In the genomic region with DNA sequence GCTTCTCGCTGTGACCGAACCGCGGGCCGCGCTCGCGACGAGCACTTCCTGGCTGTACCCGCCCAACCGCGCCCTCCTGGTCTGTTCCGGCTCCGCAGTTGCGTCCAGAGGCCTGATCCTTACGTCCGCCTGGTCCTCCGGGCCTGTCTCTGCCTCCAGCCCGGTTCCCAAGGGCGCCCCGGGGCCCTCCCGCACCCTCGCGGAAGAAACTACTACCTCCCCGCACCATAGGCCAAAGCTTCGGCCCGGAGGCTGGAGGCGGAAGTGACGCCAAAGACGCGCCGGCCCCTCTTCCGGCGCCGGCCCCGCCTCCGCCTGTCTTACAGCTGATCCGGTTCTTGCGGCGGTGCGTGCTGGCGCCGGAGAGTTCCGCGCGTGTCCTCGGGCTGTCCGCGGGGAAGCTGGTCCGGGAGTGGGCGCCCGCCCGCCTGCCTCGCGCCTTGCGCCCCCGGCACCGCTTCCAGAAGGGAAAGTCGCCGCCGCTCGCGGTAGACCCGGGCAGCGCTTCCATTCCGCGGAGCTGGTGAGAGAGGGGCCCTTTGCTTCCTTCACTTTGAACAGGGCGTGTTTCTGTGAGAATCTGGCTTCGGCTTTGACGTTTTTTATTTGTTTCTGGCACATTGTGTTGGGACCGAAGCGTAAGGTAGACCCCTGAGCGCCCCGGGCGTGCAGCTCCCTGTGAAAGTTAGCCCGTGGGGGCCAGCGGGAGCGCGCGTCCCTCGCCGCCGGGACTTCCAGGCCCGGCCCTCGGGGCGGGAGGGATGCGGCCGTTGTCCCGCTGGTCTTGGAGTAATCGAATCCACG, we compare ENCODE assay signal across 8 cellular contexts.
DNase-seq lines count a peak whose midpoint lies in the region; ATAC-seq and TF ChIP-seq lines count a peak whose summit lies in the region.

A gene (plus strand): TSS at position 316 of the 804 bp plus-strand sequence. CDS start 3,425 bp downstream, outside the sequence.

- peaks cover 16% of the 10 kb centered on the region for H3K36me3 ChIP-seq in HUES48 (ENCODE audit: control insufficient read depth, insufficient read depth, low read length)

- H3K9me3 ChIP-seq in HUES48 (ENCODE audit: control insufficient read depth, insufficient read depth, low read length) = no peaks in the 10 kb centered on the region

- no peaks in the 10 kb centered on the region for H3K9me3 Mint-ChIP-seq in nephron

- peak within 1 kb of the TSS; percentile 24 to 88 (median 87) for H3K27ac Mint-ChIP-seq in nephron

- H3K27me3 ChIP-seq in HUES48 (ENCODE audit: control insufficient read depth, insufficient read depth, low read length) = no peaks in the 10 kb centered on the region

- peak within 1 kb of the TSS; percentile 92 for H3K27ac ChIP-seq in HUES48 (ENCODE audit: low read depth, low read length)

- H3K4me3 Mint-ChIP-seq in nephron = peak within 1 kb of the TSS; percentile 81 to 93 (median 87)

- H3K36me3 Mint-ChIP-seq in nephron (ENCODE audit: low read depth) = peaks cover 9% of the 10 kb centered on the region

- H3K4me1 Mint-ChIP-seq in nephron = peaks cover 21% of the 10 kb centered on the region

- H3K27me3 Mint-ChIP-seq in nephron (ENCODE audit: low read depth) = no peaks in the 10 kb centered on the region

- peak; percentile 92 for DNase-seq in D341Med (ENCODE audit: low spot score)
- peak; percentile 84 for DNase-seq in RPMI8226
- peak; percentile 73 for DNase-seq in activated T-helper 9 cell treated with anti-CD3 and anti-CD28 coated beads, Interleukin-2, amount 50 U/mL, for 16 hours (ENCODE audit: low read depth)
- DNase-seq in fibroblast of pulmonary artery (ENCODE audit: low read depth) = peak; percentile 81
- DNase-seq in stimulated activated naive CD4-positive, alpha-beta T cell treated with Interleukin-2 at 50 U/mL for 16 hours (lab: John Stamatoyannopoulos, UW) = peak; percentile 78

- no peak for TF ChIP-seq CTCF in fibroblast of pulmonary artery (IDR thresholded peaks at IDR 0.05; ENCODE audit: low read length, missing control alignments)
- TF ChIP-seq CTCF in nephron (IDR thresholded peaks at IDR 0.05; ENCODE audit: unreplicated experiment in 3 of 3) = no peak

- H3K9ac ChIP-seq in HUES48 (ENCODE audit: low read depth, low read length) = peak within 1 kb of the TSS; percentile 94

- H3K4me3 ChIP-seq in HUES48 (ENCODE audit: low read depth, low read length) (peak within 1 kb of the TSS; percentile 98), fibroblast of pulmonary artery (replicated peaks; ENCODE audit: low read depth, low read length) (peak within 1 kb of the TSS; percentile 95)

- peaks cover 4% of the 10 kb centered on the region; the same call in 1 of the 2 replicates for H3K4me1 ChIP-seq in HUES48 (ENCODE audit: control insufficient read depth, insufficient read depth, low read length)

- peak; percentile 72 for ATAC-seq in GM21367 (IDR thresholded peaks at IDR 0.05; ENCODE audit: unreplicated experiment)

Comparison
In these comparisons a context has a peak if more than half of its experiments do, and no peak if none do; other contexts are left out.
1. Peak in every context shown above with its lines: DNase-seq, ATAC-seq, H3K4me3 ChIP-seq and H3K27ac ChIP-seq.